In the genomic region with DNA sequence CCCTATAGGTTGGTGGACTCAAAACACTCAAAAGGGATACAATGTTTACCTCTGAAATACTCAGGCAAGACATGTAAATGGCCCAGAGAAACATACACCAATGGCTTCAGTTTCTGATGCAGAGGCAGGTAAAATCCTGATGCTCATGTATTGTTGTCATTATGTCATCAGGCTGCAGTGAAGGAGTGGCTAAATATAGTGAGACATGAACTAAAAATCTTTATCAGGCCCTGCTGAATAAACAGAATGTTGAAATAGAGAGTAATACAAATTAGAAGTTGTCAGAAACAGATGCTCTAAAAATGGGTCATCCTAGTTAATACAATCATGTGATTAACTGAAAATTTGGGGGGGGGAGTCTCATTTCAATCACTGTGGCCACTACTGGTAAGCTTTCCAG, we compare ENCODE assay signal across 18 cellular contexts. TPM values are rescaled to one million over a fixed set of nuclear protein-coding genes. Genes with fewer than 3 reads are reported as not detected.
DNase-seq lines count a peak whose midpoint lies in the region; ATAC-seq and TF ChIP-seq lines count a peak whose summit lies in the region.
"Had no signal": no experiment of that assay in that cellular context is flagged by ENCODE, and none has a peak within 500 bp of the region (broad histone marks: within the 10 kb centered on the region; RNA-seq: fewer than 3 reads in every experiment).

No MANE protein-coding gene starts in this region.

- H3K27ac Mint-ChIP-seq in stimulated activated naive CD8-positive, alpha-beta T cell treated with anti-CD3 and anti-CD28 coated beads, Interleukin-15, amount 100 ng/mL, for 72 hours = no peak overlapping the region
- H3K27ac Mint-ChIP-seq: CD4-positive, alpha-beta T cell; naive B cell; T-helper 2 cell treated with Interferon-gamma antibody and Interleukin-4, amounts not matched to agents 5 μg/mL and 100 μg/mL, for 36 hours had no signal

- TF ChIP-seq POLR2A in heart left ventricle (IDR thresholded peaks at IDR 0.05) = no peak

- H3K36me3 ChIP-seq in heart left ventricle (no peaks in the 10 kb centered on the region), mammary epithelial cell (ENCODE audit: insufficient read depth, low read length) (no peaks in the 10 kb centered on the region)
- H3K36me3 ChIP-seq: esophagus squamous epithelium, SJSA1, upper lobe of right lung had no signal

- H3K79me2 ChIP-seq in mammary epithelial cell (ENCODE audit: insufficient read depth, low read length) = peaks cover 97% of the 10 kb centered on the region

- CTCF ChIA-PET in mammary epithelial cell (lab: Charles Lee; ENCODE audit: low non-redundant PET) = interaction anchor here (0.5 kb wide), 1 partner anchor 13 kb away, joined by 6 read pairs; no protein-coding TSS in a partner anchor

- intact Hi-C loops in Right ventricle myocardium inferior (cut with DNase I) (no loop called here), heart left ventricle (cut with DNase I) (no loop called here), mammary epithelial cell (cut with micrococcal nuclease) (no loop called here), left colon (cut with DNase I, micrococcal nuclease) (no loop called here)

- no TSS peak for BruUV-seq in mammary epithelial cell (replicated peaks; lab: Mats Ljungman, UMichigan)

- TF ChIP-seq CTCF in heart left ventricle (IDR thresholded peaks at IDR 0.05) (no peak), mammary epithelial cell (conservative IDR thresholded peaks at IDR 0.05 in 1 of 2, IDR thresholded peaks at IDR 0.05 in 1 of 2; ENCODE audit: extremely low read depth in 1 of 2, insufficient read depth in 1 of 2, low read depth in 1 of 2, low read length in 2 of 2) (no peak)

- H3K4me3 Mint-ChIP-seq in stimulated activated naive CD8-positive, alpha-beta T cell treated with anti-CD3 and anti-CD28 coated beads, Interleukin-15, amount 100 ng/mL, for 72 hours = no peak overlapping the region
- H3K4me3 Mint-ChIP-seq: CD4-positive, alpha-beta T cell; naive B cell; T-helper 2 cell treated with Interferon-gamma antibody and Interleukin-4, amounts not matched to agents 5 μg/mL and 100 μg/mL, for 36 hours had no signal

- peak; percentile 18 for ATAC-seq in Right ventricle myocardium inferior
- ATAC-seq in heart left ventricle = no peak
- ATAC-seq in left colon = peak; percentile 58
- no peak for ATAC-seq in stimulated activated naive CD8-positive, alpha-beta T cell treated with anti-CD3 and anti-CD28 coated beads, Interleukin-15, amount 100 ng/mL, for 72 hours
- ATAC-seq: upper lobe of right lung had no signal

- H3K4me1 ChIP-seq in heart left ventricle = peaks cover 0 to 35% (median 13%) of the 10 kb centered on the region in 12 donors
- H3K4me1 ChIP-seq in mammary epithelial cell (ENCODE audit: insufficient read depth, low read length) = peaks cover 8% of the 10 kb centered on the region
- H3K4me1 ChIP-seq: SJSA1, upper lobe of right lung had no signal

- no peaks in the 10 kb centered on the region for H4K20me1 ChIP-seq in mammary epithelial cell (ENCODE audit: insufficient read depth, low read length)

- no peak overlapping the region for H3K9ac ChIP-seq in mammary epithelial cell (ENCODE audit: insufficient read depth, low read length)
- H3K9ac ChIP-seq: KMS-11 had no signal

- H3K9me3 Mint-ChIP-seq in stimulated activated naive CD8-positive, alpha-beta T cell treated with anti-CD3 and anti-CD28 coated beads, Interleukin-15, amount 100 ng/mL, for 72 hours = no peaks in the 10 kb centered on the region
- H3K9me3 Mint-ChIP-seq: CD4-positive, alpha-beta T cell; naive B cell; T-helper 2 cell treated with Interferon-gamma antibody and Interleukin-4, amounts not matched to agents 5 μg/mL and 100 μg/mL, for 36 hours had no signal

- no peaks in the 10 kb centered on the region for H3K9me3 ChIP-seq in heart left ventricle
- H3K9me3 ChIP-seq in mammary epithelial cell (replicated peaks; ENCODE audit: insufficient read depth, low read length) = no peaks in the 10 kb centered on the region
- H3K9me3 ChIP-seq: esophagus squamous epithelium, SJSA1, upper lobe of right lung had no signal

- H3K4me3 ChIP-seq in heart left ventricle = no peak overlapping the region
- H3K4me3 ChIP-seq in mammary epithelial cell (replicated peaks in 1 of 3; ENCODE audit: insufficient read depth in 1 of 3, low read depth in 2 of 3, low read length in 3 of 3) = no peak overlapping the region
- H3K4me3 ChIP-seq: esophagus squamous epithelium, SJSA1, upper lobe of right lung had no signal

- H3K27me3 ChIP-seq in heart left ventricle = no peaks in the 10 kb centered on the region
- H3K27me3 ChIP-seq in mammary epithelial cell (ENCODE audit: insufficient read depth, low read length) = no peaks in the 10 kb centered on the region
- H3K27me3 ChIP-seq: esophagus squamous epithelium, SJSA1, upper lobe of right lung had no signal

- in situ Hi-C loops in mammary epithelial cell (cut with MboI; ENCODE audit: low sequenced_read_pairs in 2 of 2) = loop anchor here in 1 of 2 donors (25.0 kb wide), 2 partner anchors 338 to 763 kb away; no protein-coding TSS in a partner anchor

- no peaks in the 10 kb centered on the region for H3K27me3 Mint-ChIP-seq in stimulated activated naive CD8-positive, alpha-beta T cell treated with anti-CD3 and anti-CD28 coated beads, Interleukin-15, amount 100 ng/mL, for 72 hours
- H3K27me3 Mint-ChIP-seq: CD4-positive, alpha-beta T cell had no signal

- H2AFZ ChIP-seq in mammary epithelial cell (ENCODE audit: low read depth, low read length) = no peak overlapping the region

- H3K27ac ChIP-seq in heart left ventricle (no peak overlapping the region), mammary epithelial cell (ENCODE audit: insufficient read depth, low read depth, low read length) (peak overlapping the region; percentile 19)
- H3K27ac ChIP-seq: KMS-11, SJSA1, upper lobe of right lung had no signal

- no peak overlapping the region for H3K4me2 ChIP-seq in mammary epithelial cell (ENCODE audit: insufficient read depth, low read depth, low read length)

- H3K4me1 Mint-ChIP-seq in stimulated activated naive CD8-positive, alpha-beta T cell treated with anti-CD3 and anti-CD28 coated beads, Interleukin-15, amount 100 ng/mL, for 72 hours = no peaks in the 10 kb centered on the region
- H3K4me1 Mint-ChIP-seq: naive B cell had no signal

- DNase-seq in Right ventricle myocardium inferior (ENCODE audit: missing footprints) (no peak), heart left ventricle (no peak), mammary epithelial cell (no peak), left colon (no peak), NCI-H345 treated with DMSO at 0.1 percent for 48 hours (lab: John Stamatoyannopoulos, UW; ENCODE audit: unreplicated experiment) (no peak), GOT3 (lab: John Stamatoyannopoulos, UW) (no peak), NCI-H187 (lab: John Stamatoyannopoulos, UW) (no peak)
- DNase-seq in stimulated activated naive CD8-positive, alpha-beta T cell treated with anti-CD3 and anti-CD28 coated beads, Interleukin-15, amount 100 ng/mL, for 72 hours = no peak
- DNase-seq: activated CD8-positive, alpha-beta memory T cell treated with anti-CD3 and anti-CD28 coated beads, Interleukin-2, amount 50 U/mL, for 48 hours; activated gamma-delta T cell treated with Interleukin-2 at 50 U/mL for 16 hours; CD4-positive, alpha-beta T cell; esophagus squamous epithelium; naive B cell; stimulated activated naive CD4-positive, alpha-beta T cell; upper lobe of right lung had no signal

- dilution Hi-C loops in mammary epithelial cell (cut with HindIII; ENCODE audit: low sequenced_read_pairs) = no loop called here

RNA-seq across cellular contexts. Expression of a gene that starts 20.4 kb away (rescaled TPM):
- 30.1 TPM for total RNA-seq in Right ventricle myocardium inferior
- total RNA-seq in heart left ventricle = 10 to 100 TPM; 27.8 to 50.8 (median 40.0) TPM
- polyA plus RNA-seq in heart left ventricle = 10 to 100 TPM in 1 of 2 donors, 1 to 10 TPM in 1; 5.4 to 16.4 TPM
- 100 to 1,000 TPM; 103 to 336 TPM for total RNA-seq in mammary epithelial cell
- polyA plus RNA-seq in mammary epithelial cell = 14.7 TPM
- polyA minus RNA-seq in mammary epithelial cell = 138 TPM
- total RNA-seq in left colon = 100 to 1,000 TPM; 113 to 121 TPM

Comparison
In these comparisons a context has a peak if more than half of its experiments do, and no peak if none do; other contexts are left out.
1. ATAC-seq: peak in Right ventricle myocardium inferior (single experiment) and left colon (single experiment); none in heart left ventricle (0 of 4) and stimulated activated naive CD8-positive, alpha-beta T cell treated with anti-CD3 and anti-CD28 coated beads, Interleukin-15, amount 100 ng/mL, for 72 hours (single experiment).